Comparison of ENCODE assay signal across 29 cellular contexts in genomic region chr18:46179306-46179705, GRCh38.
"Had no signal": no experiment of that assay in that cellular context is flagged by ENCODE, and none has a peak within 500 bp of the region (broad histone marks: within the 10 kb centered on the region; RNA-seq: fewer than 3 reads in every experiment).

No MANE protein-coding gene starts in this region.

- H3K9me3 ChIP-seq: esophagus muscularis mucosa, gastroesophageal sphincter, heart left ventricle, neutrophil, right atrium auricular region, suprapubic skin, transverse colon, upper lobe of right lung, uterus had no signal

- H2AFZ ChIP-seq: hepatocyte, parathyroid adenoma had no signal

- H3K36me3 Mint-ChIP-seq: memory B cell; natural killer cell treated with Interleukin-12 subunit alpha and Interleukin-12 subunit beta and Interleukin-15 and Interleukin-18, amount 100 ng/mL, for 72 hours; stimulated activated memory B cell treated with anti-CD40 and anti-IgM and Interleukin-4, amounts not matched to agents 10 μg/mL and 1 μg/mL and 100 μg/mL, for 72 hours had no signal

- H3K9me3 Mint-ChIP-seq: memory B cell; natural killer cell treated with Interleukin-12 subunit alpha and Interleukin-12 subunit beta and Interleukin-15 and Interleukin-18, amount 100 ng/mL, for 72 hours; neural crest cell; stimulated activated memory B cell treated with anti-CD40 and anti-IgM and Interleukin-4, amounts not matched to agents 10 μg/mL and 1 μg/mL and 100 μg/mL, for 72 hours had no signal

- DNase-seq: dermis blood vessel endothelial cell; effector memory CD4-positive, alpha-beta T cell; foreskin keratinocyte; heart left ventricle; kidney; stimulated activated CD4-positive, alpha-beta T cell treated with anti-CD3 and anti-CD28 coated beads, Interleukin-12 subunit alpha, Interleukin-12 subunit beta, amount 100 ng/mL, for 4 hours; stimulated activated CD4-positive, alpha-beta T cell treated with anti-CD3 and anti-CD28 coated beads, Interleukin-2, amount 100 ng/mL, for 24 hours; stimulated activated CD4-positive, alpha-beta T cell treated with anti-CD3 and anti-CD28 coated beads, Interleukin-4, amount 100 ng/mL, for 24 hours; stimulated activated naive CD8-positive, alpha-beta T cell treated with anti-CD3 and anti-CD28 coated beads, Interleukin-15, Interleukin-2, amounts not matched to agents 100 U/mL and 50 U/mL, for 24 hours; transverse colon; upper lobe of right lung; uterus had no signal

- H3K27me3 Mint-ChIP-seq: memory B cell; natural killer cell treated with Interleukin-12 subunit alpha and Interleukin-12 subunit beta and Interleukin-15 and Interleukin-18, amount 100 ng/mL, for 72 hours; progenitor cell of endocrine pancreas; stimulated activated memory B cell treated with anti-CD40 and anti-IgM and Interleukin-4, amounts not matched to agents 10 μg/mL and 1 μg/mL and 100 μg/mL, for 72 hours had no signal

- H3K27ac Mint-ChIP-seq: memory B cell; natural killer cell treated with Interleukin-12 subunit alpha and Interleukin-12 subunit beta and Interleukin-15 and Interleukin-18, amount 100 ng/mL, for 72 hours; progenitor cell of endocrine pancreas; stimulated activated memory B cell treated with anti-CD40 and anti-IgM and Interleukin-4, amounts not matched to agents 10 μg/mL and 1 μg/mL and 100 μg/mL, for 72 hours had no signal

- H3K27ac ChIP-seq: coronary artery, esophagus muscularis mucosa, foreskin keratinocyte, gastroesophageal sphincter, heart left ventricle, hepatocyte, neutrophil, parathyroid adenoma, right atrium auricular region, suprapubic skin, transverse colon, upper lobe of right lung, uterus had no signal

- H3K4me3 Mint-ChIP-seq: memory B cell; natural killer cell treated with Interleukin-12 subunit alpha and Interleukin-12 subunit beta and Interleukin-15 and Interleukin-18, amount 100 ng/mL, for 72 hours; stimulated activated memory B cell treated with anti-CD40 and anti-IgM and Interleukin-4, amounts not matched to agents 10 μg/mL and 1 μg/mL and 100 μg/mL, for 72 hours had no signal

- H3K4me3 ChIP-seq: coronary artery, esophagus muscularis mucosa, gastroesophageal sphincter, heart left ventricle, hepatocyte, lung, right atrium auricular region, smooth muscle cell, suprapubic skin, transverse colon, upper lobe of right lung, uterus had no signal

- ATAC-seq: foreskin keratinocyte; gastroesophageal sphincter; heart left ventricle; left lobe of liver; natural killer cell treated with Interleukin-12 subunit alpha and Interleukin-12 subunit beta and Interleukin-15 and Interleukin-18, amount 100 ng/mL, for 72 hours; sciatic nerve; stimulated activated memory B cell treated with anti-CD40 and anti-IgM and Interleukin-4, amounts not matched to agents 10 μg/mL and 1 μg/mL and 100 μg/mL, for 72 hours; stimulated activated naive CD8-positive, alpha-beta T cell treated with anti-CD3 and anti-CD28 coated beads, Interleukin-15, Interleukin-2, amounts not matched to agents 100 U/mL and 50 U/mL, for 24 hours; upper lobe of right lung had no signal

- H3K27me3 ChIP-seq: esophagus muscularis mucosa, foreskin keratinocyte, gastroesophageal sphincter, heart left ventricle, hepatocyte, neutrophil, right atrium auricular region, suprapubic skin, transverse colon, upper lobe of right lung, uterus had no signal

- H3K9ac ChIP-seq: parathyroid adenoma had no signal

- H3K36me3 ChIP-seq: esophagus muscularis mucosa, gastroesophageal sphincter, heart left ventricle, neutrophil, right atrium auricular region, suprapubic skin, transverse colon, upper lobe of right lung, uterus had no signal

- H3K4me2 ChIP-seq: hepatocyte, smooth muscle cell had no signal
